Comparison of ENCODE assay signal across 1 cellular context in the genomic region with DNA sequence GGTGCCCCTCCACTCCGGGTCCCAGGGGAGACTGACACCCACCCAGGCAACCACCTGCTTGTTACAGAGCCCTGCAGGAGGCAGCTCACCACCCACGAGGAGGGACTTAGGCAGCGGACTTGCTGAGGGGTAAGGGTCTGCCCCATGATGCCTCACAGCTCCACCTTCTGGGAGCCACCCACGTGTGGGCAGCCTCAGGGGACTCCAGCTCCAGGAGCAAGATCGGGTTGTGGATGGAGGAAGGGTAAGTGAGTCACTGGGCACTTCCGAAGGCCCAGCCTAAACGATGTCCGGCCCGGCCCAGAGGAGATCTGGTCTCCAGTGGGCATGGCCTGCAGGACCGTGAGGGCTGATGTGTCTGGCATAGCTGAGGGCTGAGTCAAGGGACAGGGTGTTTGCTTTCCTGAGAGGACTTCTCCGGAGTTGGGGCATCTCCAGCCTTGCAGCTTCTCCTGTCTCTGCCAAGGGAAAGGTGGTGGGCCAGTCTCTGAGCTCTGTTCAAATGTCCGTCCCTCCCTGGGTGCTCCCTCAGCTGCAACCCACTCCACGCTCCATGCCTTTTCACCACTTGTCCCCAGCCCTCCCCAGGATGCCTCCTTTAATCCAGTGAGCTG.
TF ChIP-seq lines count a peak whose summit lies in the region.

No MANE protein-coding gene starts in this region.

TF ChIP-seq in HCT116, 20 proteins besides CTCF, POLR2A, EP300 and RAD21:
- TF ChIP-seq, protein P1, sequence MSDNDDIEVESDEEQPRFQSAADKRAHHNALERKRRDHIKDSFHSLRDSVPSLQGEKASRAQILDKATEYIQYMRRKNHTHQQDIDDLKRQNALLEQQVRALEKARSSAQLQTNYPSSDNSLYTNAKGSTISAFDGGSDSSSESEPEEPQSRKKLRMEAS (IDR thresholded peaks at IDR 0.05) = no peak
- TF ChIP-seq ZFX (IDR thresholded peaks at IDR 0.05) = 0 out of 2 replicates have a peak, but pooled peaks have one; percentile 6
- TF ChIP-seq EZH2 (IDR thresholded peaks at IDR 0.05) = no peak
